18 cellular contexts compared by ENCODE assay signal in the genomic region with DNA sequence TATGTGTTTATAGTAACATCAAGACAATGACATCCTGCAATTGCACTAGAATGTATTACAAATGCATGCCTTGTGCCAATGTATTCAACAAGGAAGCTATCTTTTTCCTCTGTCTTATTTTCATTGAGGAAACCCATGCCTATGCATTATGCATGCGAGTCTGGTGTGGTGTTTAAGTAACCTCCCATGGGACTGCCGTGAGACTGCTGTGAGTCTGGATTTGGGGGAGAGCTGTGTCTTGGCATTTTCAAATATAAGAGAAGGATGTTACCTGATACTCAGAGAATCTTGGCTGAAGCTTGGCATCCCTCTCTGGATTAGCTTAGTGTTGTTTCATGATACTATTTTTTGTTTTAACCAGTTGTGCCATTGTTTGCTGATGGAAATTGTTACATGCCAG.
A peak's percentile ranks its signal among the peaks of the same experiment; 100 is the strongest.
DNase-seq lines count a peak whose midpoint lies in the region; ATAC-seq and TF ChIP-seq lines count a peak whose summit lies in the region.
"Had no signal": no experiment of that assay in that cellular context is flagged by ENCODE, and none has a peak within 500 bp of the region (broad histone marks: within the 10 kb centered on the region; RNA-seq: fewer than 3 reads in every experiment).

No MANE protein-coding gene starts in this region.

- ATAC-seq in HG03571 (IDR thresholded peaks at IDR 0.05; ENCODE audit: unreplicated experiment): no peak
- ATAC-seq: activated naive CD8-positive, alpha-beta T cell treated with anti-CD3 and anti-CD28 coated beads, Interleukin-2, amount 50 U/mL, for 24 hours had no signal

- TF ChIP-seq POLR2A in thyroid gland (IDR thresholded peaks at IDR 0.05): no peak

- in situ Hi-C loops in astrocyte of the cerebellum (cut with HindIII; ENCODE audit: low sequenced_read_pairs): no loop called here

- H3K27ac ChIP-seq in HUES64 (ENCODE audit: low read depth, low read length) (peak overlapping the region; percentile 82), iPS-20b (ENCODE audit: low read length) (peak overlapping the region; percentile 13), thyroid gland (no peak overlapping the region)
- H3K27ac ChIP-seq: colonic mucosa, right atrium auricular region, SJSA1 had no signal

- H3K9ac ChIP-seq in HUES64 (ENCODE audit: low read depth, low read length) (0 out of 2 replicates have a peak overlapping the region, but pooled peaks have one; percentile 1), iPS-20b (ENCODE audit: low read depth, low read length) (peak overlapping the region; percentile 38; the same call in 1 of the 2 replicates)

- 47% methylated on average over 2 of the region's 2 CpGs for WGBS in HUES64
- 84 to 89% methylated on average over 2 of the region's 2 CpGs for WGBS in thyroid gland, 2 donors

- DNase-seq in COLO829 (ENCODE audit: low spot score) (peak; percentile 6), astrocyte of the cerebellum (ENCODE audit: low read depth) (peak; percentile 32), Ammon's horn (ENCODE audit: low spot score) (no peak), thyroid gland (no peak), SKM-1 (lab: John Stamatoyannopoulos, UW; ENCODE audit: unreplicated experiment) (no peak)
- DNase-seq: activated naive CD8-positive, alpha-beta T cell treated with anti-CD3 and anti-CD28 coated beads, Interleukin-2, amount 50 U/mL, for 24 hours; activated T-cell treated with anti-CD3 and anti-CD28 coated beads, Interleukin-2, amount 50 U/mL, for 1 hour; colonic mucosa; HCEC 1CT; islet precursor cell; NCI-H1694 treated with DMSO at 0.1 percent for 48 hours; stimulated activated CD4-positive, alpha-beta T cell treated with anti-CD3 and anti-CD28 coated beads, Interleukin-1b, Interleukin-23, amount 100 ng/mL, for 48 hours; substantia nigra had no signal

- no peak overlapping the region for H3K4me3 ChIP-seq in HUES64 (ENCODE audit: low read length)
- H3K4me3 ChIP-seq in astrocyte of the cerebellum (ENCODE audit: low read depth, low read length): no peak overlapping the region
- peak overlapping the region; percentile 51; the same call in 1 of the 2 replicates for H3K4me3 ChIP-seq in iPS-20b (ENCODE audit: low read length)
- H3K4me3 ChIP-seq in thyroid gland (replicated peaks in 1 of 3): no peak overlapping the region
- H3K4me3 ChIP-seq: colonic mucosa, right atrium auricular region, SJSA1 had no signal

- no peak for TF ChIP-seq CTCF in astrocyte of the cerebellum (IDR thresholded peaks at IDR 0.05; ENCODE audit: low read depth, low read length, missing control alignments)
- no peak for TF ChIP-seq CTCF in thyroid gland (IDR thresholded peaks at IDR 0.05)

- H3K9me3 ChIP-seq in HUES64 (ENCODE audit: insufficient read depth, low read depth, low read length) (no peaks in the 10 kb centered on the region), iPS-20b (ENCODE audit: insufficient read depth, low read depth, low read length) (no peaks in the 10 kb centered on the region), thyroid gland (no peaks in the 10 kb centered on the region)
- H3K9me3 ChIP-seq: colonic mucosa, right atrium auricular region, SJSA1 had no signal

- intact Hi-C loops in thyroid gland (cut with DNase I): no loop called here

- H3K4me1 ChIP-seq in HUES64 (ENCODE audit: insufficient read depth, low read length): peaks cover 61% of the 10 kb centered on the region
- peaks cover 54% of the 10 kb centered on the region for H3K4me1 ChIP-seq in iPS-20b (ENCODE audit: insufficient read depth, low read length)
- H3K4me1 ChIP-seq in thyroid gland: peaks cover 6 to 11% of the 10 kb centered on the region in 2 donors
- H3K4me1 ChIP-seq: colonic mucosa, right atrium auricular region had no signal

- H3K27me3 ChIP-seq in HUES64 (ENCODE audit: insufficient read depth, low read length): no peaks in the 10 kb centered on the region
- H3K27me3 ChIP-seq in iPS-20b (ENCODE audit: insufficient read depth, low read length): no peaks in the 10 kb centered on the region
- H3K27me3 ChIP-seq in thyroid gland: no peaks in the 10 kb centered on the region
- H3K27me3 ChIP-seq: colonic mucosa, right atrium auricular region had no signal

- H3K36me3 ChIP-seq in HUES64 (ENCODE audit: insufficient read depth, low read length) (no peaks in the 10 kb centered on the region), iPS-20b (ENCODE audit: insufficient read depth, low read depth, low read length) (no peaks in the 10 kb centered on the region), thyroid gland (no peaks in the 10 kb centered on the region)
- H3K36me3 ChIP-seq: colonic mucosa, right atrium auricular region, SJSA1 had no signal

Comparison
In these comparisons a context has a peak if more than half of its experiments do, and no peak if none do; other contexts are left out.
1. DNase-seq: peak in COLO829 (single experiment) and astrocyte of the cerebellum (single experiment); none in Ammon's horn (single experiment), thyroid gland (0 of 2) and SKM-1 (single experiment).
2. H3K27ac ChIP-seq: peak in HUES64 (single experiment) and iPS-20b (single experiment); none in thyroid gland (0 of 3).